Comparison of ENCODE assay signal across 27 cellular contexts in genomic region chr7:54349259-54349658, GRCh38.
DNase-seq lines count a peak whose midpoint lies in the region; ATAC-seq and TF ChIP-seq lines count a peak whose summit lies in the region.
"Had no signal": no experiment of that assay in that cellular context is flagged by ENCODE, and none has a peak within 500 bp of the region (broad histone marks: within the 10 kb centered on the region; RNA-seq: fewer than 3 reads in every experiment).

No MANE protein-coding gene starts in this region.

- no peak overlapping the region for H3K9ac ChIP-seq in colonic mucosa (ENCODE audit: low read depth in 2 of 2, low read length in 2 of 2)

- H3K9me3 ChIP-seq in colonic mucosa, result no peaks in the 10 kb centered on the region
- H3K9me3 ChIP-seq: esophagus squamous epithelium, heart right ventricle, thoracic aorta had no signal

- DNase-seq in A172 (ENCODE audit: low spot score), result peak; percentile 72
- DNase-seq in RPMI7951 (ENCODE audit: low read depth), result peak; percentile 90
- DNase-seq in epithelial cell of proximal tubule (ENCODE audit: low read depth), result peak; percentile 86
- peak; percentile 85 for DNase-seq in kidney tubule cell (ENCODE audit: low spot score)
- DNase-seq in activated CD4-positive, alpha-beta T cell treated with anti-CD3 and anti-CD28 coated beads, Interleukin-2, amount 50 U/mL, for 48 hours, result no peak
- no peak for DNase-seq in NCI-H2171 (lab: John Stamatoyannopoulos, UW)
- DNase-seq in colonic mucosa, result no peak
- DNase-seq in activated CD8-positive, alpha-beta T cell treated with anti-CD3 and anti-CD28 coated beads, Interleukin-2, amount 10 ng/mL, durations not matched to agents 7 days and 5 days, result no peak
- DNase-seq: 8988T; activated CD4-positive, alpha-beta T cell treated with anti-CD3 and anti-CD28 coated beads, Interleukin-2, amount 10 ng/mL, durations not matched to agents 7 days and 5 days; aorta; DND-41; effector CD8-positive, alpha-beta T cell; esophagus squamous epithelium; heart right ventricle; KG1; left ventricle myocardium inferior; NCI-H1048; NCI-H2029; NCI-H82; OCI-M1; stimulated activated CD4-positive, alpha-beta T cell treated with anti-CD3 and anti-CD28 coated beads, Interleukin-1b, Interleukin-23, amount 100 ng/mL, for 48 hours had no signal

- H3K4me3 ChIP-seq in epithelial cell of proximal tubule (ENCODE audit: low read depth, low read length) (no peak overlapping the region), colonic mucosa (no peak overlapping the region)
- H3K4me3 ChIP-seq: esophagus squamous epithelium, heart right ventricle, left ventricle myocardium inferior, skin epidermis, thoracic aorta had no signal

- intact Hi-C loops in colonic mucosa (cut with DNase I), result no loop called here

- no peak overlapping the region for H3K27ac Mint-ChIP-seq in activated CD8-positive, alpha-beta T cell treated with anti-CD3 and anti-CD28 coated beads, Interleukin-2, amount 10 ng/mL, durations not matched to agents 7 days and 5 days
- H3K27ac Mint-ChIP-seq: activated CD4-positive, alpha-beta T cell treated with anti-CD3 and anti-CD28 coated beads, Interleukin-2, amount 10 ng/mL, durations not matched to agents 7 days and 5 days; activated naive CD4-positive, alpha-beta T cell treated with anti-CD3 and anti-CD28 coated beads, Interleukin-2, amount 50 U/mL, for 24 hours; stimulated activated effector memory CD8-positive, alpha-beta T cell treated with anti-CD3 and anti-CD28 coated beads, Interleukin-12 subunit alpha, Interleukin-12 subunit beta, amount 100 ng/mL, for 72 hours had no signal

- ATAC-seq in activated CD8-positive, alpha-beta T cell treated with anti-CD3 and anti-CD28 coated beads, Interleukin-2, amount 10 ng/mL, durations not matched to agents 7 days and 5 days, result no peak
- ATAC-seq: heart right ventricle; stimulated activated effector memory CD8-positive, alpha-beta T cell treated with anti-CD3 and anti-CD28 coated beads, Interleukin-12 subunit alpha, Interleukin-12 subunit beta, amount 100 ng/mL, for 72 hours had no signal

- no peaks in the 10 kb centered on the region for H3K4me1 ChIP-seq in colonic mucosa
- H3K4me1 ChIP-seq: esophagus squamous epithelium, heart right ventricle, left ventricle myocardium inferior had no signal

- H3K27ac ChIP-seq in colonic mucosa, result no peak overlapping the region
- H3K27ac ChIP-seq: esophagus squamous epithelium, heart right ventricle, left ventricle myocardium inferior, skin epidermis, thoracic aorta, VCaP had no signal

- CTCF ChIA-PET in activated CD8-positive, alpha-beta T cell treated with anti-CD3 and anti-CD28 coated beads, Interleukin-2, amount 10 ng/mL, durations not matched to agents 7 days and 5 days (lab: Charles Lee), result no interaction called here

- POLR2A ChIA-PET in activated CD8-positive, alpha-beta T cell treated with anti-CD3 and anti-CD28 coated beads, Interleukin-2, amount 10 ng/mL, durations not matched to agents 7 days and 5 days (lab: Charles Lee), result no interaction called here

- no peaks in the 10 kb centered on the region for H3K27me3 ChIP-seq in colonic mucosa
- H3K27me3 ChIP-seq: esophagus squamous epithelium, heart right ventricle had no signal

- H3K36me3 ChIP-seq in colonic mucosa, result no peaks in the 10 kb centered on the region
- H3K36me3 ChIP-seq: esophagus squamous epithelium, heart right ventricle, left ventricle myocardium inferior, thoracic aorta had no signal

- H3K9me3 Mint-ChIP-seq in activated CD8-positive, alpha-beta T cell treated with anti-CD3 and anti-CD28 coated beads, Interleukin-2, amount 10 ng/mL, durations not matched to agents 7 days and 5 days (ENCODE audit: insufficient read depth), result peaks cover 17% of the 10 kb centered on the region

- no peaks in the 10 kb centered on the region for H3K36me3 Mint-ChIP-seq in activated CD8-positive, alpha-beta T cell treated with anti-CD3 and anti-CD28 coated beads, Interleukin-2, amount 10 ng/mL, durations not matched to agents 7 days and 5 days (ENCODE audit: low read depth)
- H3K36me3 Mint-ChIP-seq: activated naive CD4-positive, alpha-beta T cell treated with anti-CD3 and anti-CD28 coated beads, Interleukin-2, amount 50 U/mL, for 24 hours; stimulated activated effector memory CD8-positive, alpha-beta T cell treated with anti-CD3 and anti-CD28 coated beads, Interleukin-12 subunit alpha, Interleukin-12 subunit beta, amount 100 ng/mL, for 72 hours had no signal

- TF ChIP-seq CTCF in epithelial cell of proximal tubule (conservative IDR thresholded peaks at IDR 0.05; ENCODE audit: low read depth, low read length) (no peak), colonic mucosa (IDR thresholded peaks at IDR 0.05) (no peak)

- no peak overlapping the region for H3K4me3 Mint-ChIP-seq in activated CD8-positive, alpha-beta T cell treated with anti-CD3 and anti-CD28 coated beads, Interleukin-2, amount 10 ng/mL, durations not matched to agents 7 days and 5 days
- H3K4me3 Mint-ChIP-seq: activated CD4-positive, alpha-beta T cell treated with anti-CD3 and anti-CD28 coated beads, Interleukin-2, amount 10 ng/mL, durations not matched to agents 7 days and 5 days; activated naive CD4-positive, alpha-beta T cell treated with anti-CD3 and anti-CD28 coated beads, Interleukin-2, amount 50 U/mL, for 24 hours; stimulated activated effector memory CD8-positive, alpha-beta T cell treated with anti-CD3 and anti-CD28 coated beads, Interleukin-12 subunit alpha, Interleukin-12 subunit beta, amount 100 ng/mL, for 72 hours had no signal

- H3K4me1 Mint-ChIP-seq in activated CD8-positive, alpha-beta T cell treated with anti-CD3 and anti-CD28 coated beads, Interleukin-2, amount 10 ng/mL, durations not matched to agents 7 days and 5 days (ENCODE audit: low read depth), result no peaks in the 10 kb centered on the region
- H3K4me1 Mint-ChIP-seq: activated CD4-positive, alpha-beta T cell treated with anti-CD3 and anti-CD28 coated beads, Interleukin-2, amount 10 ng/mL, durations not matched to agents 7 days and 5 days; activated naive CD4-positive, alpha-beta T cell treated with anti-CD3 and anti-CD28 coated beads, Interleukin-2, amount 50 U/mL, for 24 hours; stimulated activated effector memory CD8-positive, alpha-beta T cell treated with anti-CD3 and anti-CD28 coated beads, Interleukin-12 subunit alpha, Interleukin-12 subunit beta, amount 100 ng/mL, for 72 hours had no signal

- no peaks in the 10 kb centered on the region for H3K27me3 Mint-ChIP-seq in activated CD8-positive, alpha-beta T cell treated with anti-CD3 and anti-CD28 coated beads, Interleukin-2, amount 10 ng/mL, durations not matched to agents 7 days and 5 days (ENCODE audit: low read depth)
- H3K27me3 Mint-ChIP-seq: activated CD4-positive, alpha-beta T cell treated with anti-CD3 and anti-CD28 coated beads, Interleukin-2, amount 10 ng/mL, durations not matched to agents 7 days and 5 days; activated naive CD4-positive, alpha-beta T cell treated with anti-CD3 and anti-CD28 coated beads, Interleukin-2, amount 50 U/mL, for 24 hours had no signal

Comparison
In these comparisons a context has a peak if more than half of its experiments do, and no peak if none do; other contexts are left out.
1. DNase-seq: peak in A172 (single experiment), RPMI7951 (single experiment), epithelial cell of proximal tubule (single experiment) and kidney tubule cell (single experiment); none in activated CD4-positive, alpha-beta T cell treated with anti-CD3 and anti-CD28 coated beads, Interleukin-2, amount 50 U/mL, for 48 hours (0 of 2), NCI-H2171 (single experiment), colonic mucosa (single experiment) and activated CD8-positive, alpha-beta T cell treated with anti-CD3 and anti-CD28 coated beads, Interleukin-2, amount 10 ng/mL, durations not matched to agents 7 days and 5 days (single experiment).